In the genomic region with DNA sequence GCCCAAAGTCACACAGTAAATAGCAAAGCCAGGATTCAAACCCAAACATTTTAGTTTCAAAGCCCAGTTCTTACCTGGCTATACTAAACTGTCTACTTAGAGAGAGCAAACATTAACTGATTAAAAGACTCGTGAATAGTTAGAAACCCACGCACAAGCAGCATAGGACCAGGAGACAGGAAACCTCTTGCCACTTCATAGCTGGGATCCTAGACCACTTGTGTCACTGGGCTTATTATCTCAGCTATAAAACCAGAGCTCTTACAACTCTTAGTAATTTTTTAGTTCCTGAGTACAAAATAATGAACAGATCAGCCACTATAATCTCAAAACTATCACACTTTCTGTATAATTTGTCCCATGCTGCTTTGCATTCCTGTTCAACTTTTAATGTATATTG, we compare ENCODE assay signal across 12 cellular contexts. TPM values are rescaled to one million over a fixed set of nuclear protein-coding genes. Genes with fewer than 3 reads are reported as not detected.
A peak's percentile ranks its signal among the peaks of the same experiment; 100 is the strongest.
DNase-seq lines count a peak whose midpoint lies in the region; ATAC-seq and TF ChIP-seq lines count a peak whose summit lies in the region.
"Had no signal": no experiment of that assay in that cellular context is flagged by ENCODE, and none has a peak within 500 bp of the region (broad histone marks: within the 10 kb centered on the region; RNA-seq: fewer than 3 reads in every experiment).

No MANE protein-coding gene starts in this region.

- in situ Hi-C loops in GM13976 (cut with MboI; ENCODE audit: low sequenced_read_pairs, unreplicated experiment) = no loop called here

- peak overlapping the region; percentile 88 for H3K4me3 ChIP-seq in CD4-positive, CD25-positive, alpha-beta regulatory T cell (ENCODE audit: low read depth, low read length)
- H3K4me3 ChIP-seq in HCT116 (replicated peaks in 1 of 2; ENCODE audit: low read depth in 1 of 2, low read length in 2 of 2) = no peak overlapping the region

- no peak for TF ChIP-seq POLR2A in HCT116 (IDR thresholded peaks at IDR 0.05; ENCODE audit: borderline replicate concordance, extremely low read depth, insufficient read depth, insufficient read length)

- H3K4me2 ChIP-seq in HCT116 (ENCODE audit: low read length) = peak overlapping the region; percentile 88; the same call in 1 of the 2 replicates

- no peaks in the 10 kb centered on the region for H3K9me2 ChIP-seq in HCT116 (ENCODE audit: insufficient read depth)

- POLR2A ChIA-PET in HCT116 (lab: Charles Lee) = interaction anchor here (1.4 kb wide), 1 partner anchor 8 kb away, joined by 4 read pairs; no protein-coding TSS in a partner anchor

- peaks cover 82% of the 10 kb centered on the region for H3K4me1 ChIP-seq in CD4-positive, CD25-positive, alpha-beta regulatory T cell (ENCODE audit: control insufficient read depth, insufficient read depth, low read length, poor library complexity, severe bottlenecking)
- H3K4me1 ChIP-seq in HCT116 (ENCODE audit: control insufficient read depth in 1 of 2, insufficient read depth in 2 of 2, low read length in 2 of 2) = peaks cover 12 to 36% of the 10 kb centered on the region in 2 experiments

- H3K27me3 ChIP-seq in CD4-positive, CD25-positive, alpha-beta regulatory T cell (ENCODE audit: control insufficient read depth, insufficient read depth, low read length) = no peaks in the 10 kb centered on the region
- H3K27me3 ChIP-seq in HCT116 (ENCODE audit: insufficient read depth, low read length) = no peaks in the 10 kb centered on the region

- DNase-seq in CD4-positive, CD25-positive, alpha-beta regulatory T cell = peak; percentile 27 to 48 (median 45)
- DNase-seq in HCT116 (ENCODE audit: low read depth, low spot score) (no peak), natural killer cell (no peak), H4 (ENCODE audit: low spot score) (no peak), MV-4-11 (lab: John Stamatoyannopoulos, UW) (no peak), GM13976 (ENCODE audit: low spot score) (no peak), NCI-H510A (lab: John Stamatoyannopoulos, UW) (no peak)
- no peak for DNase-seq in activated T-helper 1 cell treated with anti-CD3 and anti-CD28 coated beads, Interleukin-12 subunit alpha, Interleukin-12 subunit beta, Interleukin-2, Interleukin-4 antibody, amounts not matched to agents 30 ng/mL and 10 ng/mL and 1 ng/mL, durations not matched to agents 14 hours and 24 hours and 36 hours (ENCODE audit: low spot score)
- DNase-seq: NCI-H2081 treated with DMSO at 0.1 percent for 48 hours, nephron progenitor cell, T-helper 9 cell had no signal

- CTCF ChIA-PET in HCT116 (lab: Charles Lee) = no interaction called here

- no peaks in the 10 kb centered on the region for H3K9me3 Mint-ChIP-seq in CD4-positive, CD25-positive, alpha-beta regulatory T cell
- H3K9me3 Mint-ChIP-seq in activated T-helper 1 cell treated with anti-CD3 and anti-CD28 coated beads, Interleukin-12 subunit alpha, Interleukin-12 subunit beta, Interleukin-2, Interleukin-4 antibody, amounts not matched to agents 30 ng/mL and 10 ng/mL and 1 ng/mL, durations not matched to agents 14 hours and 24 hours and 36 hours = no peaks in the 10 kb centered on the region
- no peaks in the 10 kb centered on the region for H3K9me3 Mint-ChIP-seq in natural killer cell
- H3K9me3 Mint-ChIP-seq: nephron progenitor cell had no signal

- no peaks in the 10 kb centered on the region for H3K36me3 ChIP-seq in CD4-positive, CD25-positive, alpha-beta regulatory T cell (ENCODE audit: control insufficient read depth, insufficient read depth, low read length)
- H3K36me3 ChIP-seq in HCT116 (ENCODE audit: control insufficient read depth in 1 of 2, insufficient read depth in 2 of 2, low read length in 2 of 2) = no peaks in the 10 kb centered on the region

- no peaks in the 10 kb centered on the region for H4K20me1 ChIP-seq in HCT116 (ENCODE audit: insufficient read depth)

- H3K9me3 ChIP-seq in CD4-positive, CD25-positive, alpha-beta regulatory T cell (ENCODE audit: control insufficient read depth in 2 of 2, low read length in 2 of 2) = no peaks in the 10 kb centered on the region
- no peaks in the 10 kb centered on the region for H3K9me3 ChIP-seq in HCT116 (ENCODE audit: control insufficient read depth in 1 of 2, insufficient read depth in 1 of 2, low read depth in 1 of 2, low read length in 2 of 2)

- H3K36me3 Mint-ChIP-seq in CD4-positive, CD25-positive, alpha-beta regulatory T cell = peaks cover 7% of the 10 kb centered on the region
- H3K36me3 Mint-ChIP-seq in activated T-helper 1 cell treated with anti-CD3 and anti-CD28 coated beads, Interleukin-12 subunit alpha, Interleukin-12 subunit beta, Interleukin-2, Interleukin-4 antibody, amounts not matched to agents 30 ng/mL and 10 ng/mL and 1 ng/mL, durations not matched to agents 14 hours and 24 hours and 36 hours (ENCODE audit: low read depth) = peaks cover 7% of the 10 kb centered on the region
- H3K36me3 Mint-ChIP-seq in natural killer cell = no peaks in the 10 kb centered on the region

- intact Hi-C loops in HCT116 (cut with micrococcal nuclease) (no loop called here), natural killer cell (cut with micrococcal nuclease) (loop anchor here (2.0 to 10.0 kb wide), 5 partner anchors 47 to 496 kb away; no protein-coding TSS in a partner anchor)
- intact Hi-C loops in activated T-helper 1 cell treated with anti-CD3 and anti-CD28 coated beads, Interleukin-12 subunit alpha, Interleukin-12 subunit beta, Interleukin-2, Interleukin-4 antibody, amounts not matched to agents 30 ng/mL and 10 ng/mL and 1 ng/mL, durations not matched to agents 14 hours and 24 hours and 36 hours (cut with micrococcal nuclease) = loop anchor here (1.0 to 10.0 kb wide), 10 partner anchors 49 to 879 kb away; partner anchors contain the start of genes GFPT1, NFU1, PCBP1 and SNRNP27

- no peaks in the 10 kb centered on the region for H3K27me3 Mint-ChIP-seq in CD4-positive, CD25-positive, alpha-beta regulatory T cell
- no peaks in the 10 kb centered on the region for H3K27me3 Mint-ChIP-seq in activated T-helper 1 cell treated with anti-CD3 and anti-CD28 coated beads, Interleukin-12 subunit alpha, Interleukin-12 subunit beta, Interleukin-2, Interleukin-4 antibody, amounts not matched to agents 30 ng/mL and 10 ng/mL and 1 ng/mL, durations not matched to agents 14 hours and 24 hours and 36 hours (ENCODE audit: insufficient read depth)
- H3K27me3 Mint-ChIP-seq in natural killer cell (ENCODE audit: low read depth in 2 of 2) = no peaks in the 10 kb centered on the region

- peak overlapping the region; percentile 95 to 97 (median 95) for H3K27ac Mint-ChIP-seq in CD4-positive, CD25-positive, alpha-beta regulatory T cell
- peak overlapping the region; percentile 95 for H3K27ac Mint-ChIP-seq in activated T-helper 1 cell treated with anti-CD3 and anti-CD28 coated beads, Interleukin-12 subunit alpha, Interleukin-12 subunit beta, Interleukin-2, Interleukin-4 antibody, amounts not matched to agents 30 ng/mL and 10 ng/mL and 1 ng/mL, durations not matched to agents 14 hours and 24 hours and 36 hours
- H3K27ac Mint-ChIP-seq in natural killer cell = peak overlapping the region; percentile 95 to 97
- H3K27ac Mint-ChIP-seq: nephron progenitor cell had no signal

- H3K4me3 Mint-ChIP-seq in CD4-positive, CD25-positive, alpha-beta regulatory T cell = peak overlapping the region; percentile 93 to 97 (median 94)
- peak overlapping the region; percentile 87 for H3K4me3 Mint-ChIP-seq in activated T-helper 1 cell treated with anti-CD3 and anti-CD28 coated beads, Interleukin-12 subunit alpha, Interleukin-12 subunit beta, Interleukin-2, Interleukin-4 antibody, amounts not matched to agents 30 ng/mL and 10 ng/mL and 1 ng/mL, durations not matched to agents 14 hours and 24 hours and 36 hours
- H3K4me3 Mint-ChIP-seq in natural killer cell = peak overlapping the region; percentile 83

- H3K27ac ChIP-seq in CD4-positive, CD25-positive, alpha-beta regulatory T cell (ENCODE audit: insufficient read depth, low read length, poor library complexity, severe bottlenecking) = peak overlapping the region; percentile 87
- no peak overlapping the region for H3K27ac ChIP-seq in HCT116 (ENCODE audit: low read depth, low read length)

- H2AFZ ChIP-seq in HCT116 (ENCODE audit: low read depth, low read length, poor library complexity, severe bottlenecking) = no peak overlapping the region

- TF ChIP-seq RAD21 in HCT116 (IDR thresholded peaks at IDR 0.05; ENCODE audit: low read depth) = no peak

- peaks cover 11% of the 10 kb centered on the region; the same call in 1 of the 2 replicates for H3K79me2 ChIP-seq in HCT116 (ENCODE audit: insufficient read depth, low read length)

- TF ChIP-seq CTCF in HCT116 (IDR thresholded peaks at IDR 0.05 in 2 of 3, conservative IDR thresholded peaks at IDR 0.05 in 1 of 3; ENCODE audit: borderline replicate concordance in 1 of 3, insufficient read depth in 1 of 3, low read depth in 2 of 3, low read length in 2 of 3) = no peak
- TF ChIP-seq CTCF in natural killer cell (IDR thresholded peaks at IDR 0.05) = no peak
- no peak for TF ChIP-seq CTCF in GM13976 (IDR thresholded peaks at IDR 0.05; ENCODE audit: borderline replicate concordance, control extremely low read depth, extremely low read depth, insufficient read depth, missing control alignments)

- RAD21 ChIA-PET in HCT116 (lab: Charles Lee; ENCODE audit: low non-redundant PET in 1 of 2, low total read pairs in 2 of 2, uncharacterized antibody in 2 of 2, unreplicated experiment in 2 of 2) = no interaction called here

- BruUV-seq in HCT116 (replicated peaks; lab: Mats Ljungman, UMichigan) = no TSS peak

- no peak for ATAC-seq in CD4-positive, CD25-positive, alpha-beta regulatory T cell (ENCODE audit: low read depth in 2 of 2)
- ATAC-seq in HCT116 = no peak
- no peak for ATAC-seq in natural killer cell
- ATAC-seq: HepG2 had no signal

- H3K4me1 Mint-ChIP-seq in CD4-positive, CD25-positive, alpha-beta regulatory T cell = peaks cover 35 to 61% (median 47%) of the 10 kb centered on the region in 4 donors
- H3K4me1 Mint-ChIP-seq in activated T-helper 1 cell treated with anti-CD3 and anti-CD28 coated beads, Interleukin-12 subunit alpha, Interleukin-12 subunit beta, Interleukin-2, Interleukin-4 antibody, amounts not matched to agents 30 ng/mL and 10 ng/mL and 1 ng/mL, durations not matched to agents 14 hours and 24 hours and 36 hours (ENCODE audit: low read depth) = peaks cover 60% of the 10 kb centered on the region
- H3K4me1 Mint-ChIP-seq in natural killer cell = peaks cover 68 to 71% of the 10 kb centered on the region in 2 donors

- H3K9ac ChIP-seq in HCT116 (ENCODE audit: low read length) = no peak overlapping the region

RNA-seq across cellular contexts. Expression of gene AAK1, which starts 2.4 kb away (rescaled TPM):
- total RNA-seq in CD4-positive, CD25-positive, alpha-beta regulatory T cell = 258 TPM
- polyA plus RNA-seq in CD4-positive, CD25-positive, alpha-beta regulatory T cell = 10 to 100 TPM; 70.7 to 99.5 (median 72.4) TPM
- total RNA-seq in HCT116 (2021; ENCODE audit: unreplicated experiment) = 32.0 TPM
- polyA plus RNA-seq in HCT116 (2012) = 13.1 and 15.3 TPM in 2 replicates
- 89.2 and 94.0 TPM in 2 replicates for total RNA-seq in activated T-helper 1 cell treated with anti-CD3 and anti-CD28 coated beads, Interleukin-12 subunit alpha, Interleukin-12 subunit beta, Interleukin-2, Interleukin-4 antibody, amounts not matched to agents 30 ng/mL and 10 ng/mL and 1 ng/mL, durations not matched to agents 14 hours and 24 hours and 36 hours
- total RNA-seq in natural killer cell = 100 to 1,000 TPM; 174 to 249 (median 204) TPM
- total RNA-seq in H4 (2014; rRNA removed; shearing (Covaris generic)) = 11.5 and 19.8 TPM in 2 replicates

Comparison
In these comparisons a context has a peak if more than half of its experiments do, and no peak if none do; other contexts are left out.
1. DNase-seq: peak in CD4-positive, CD25-positive, alpha-beta regulatory T cell (3 of 3); none in HCT116 (single experiment), activated T-helper 1 cell treated with anti-CD3 and anti-CD28 coated beads, Interleukin-12 subunit alpha, Interleukin-12 subunit beta, Interleukin-2, Interleukin-4 antibody, amounts not matched to agents 30 ng/mL and 10 ng/mL and 1 ng/mL, durations not matched to agents 14 hours and 24 hours and 36 hours (single experiment), natural killer cell (single experiment), H4 (single experiment), MV-4-11 (single experiment), GM13976 (single experiment) and NCI-H510A (single experiment).
2. Peak in every context shown above with its lines, with median percentiles within 50 percentile points of each other: H3K27ac Mint-ChIP-seq and H3K4me3 Mint-ChIP-seq.